ENCODE assay signal across 22 cellular contexts in genomic region chr19:29054886-29055675, GRCh38.
"Had no signal": no experiment of that assay in that cellular context is flagged by ENCODE, and none has a peak within 500 bp of the region (broad histone marks: within the 10 kb centered on the region; RNA-seq: fewer than 3 reads in every experiment).

No MANE protein-coding gene starts in this region.

- H3K4me3 ChIP-seq: cardiac muscle cell, left lung, mucosa of descending colon, prostate gland, skin epidermis, suprapubic skin had no signal

- H3K4me1 Mint-ChIP-seq: naive B cell; stimulated activated naive CD8-positive, alpha-beta T cell treated with anti-CD3 and anti-CD28 coated beads, Interleukin-15, amount 100 ng/mL, for 72 hours; T-helper 17 cell had no signal

- H3K4me1 ChIP-seq: left lung, prostate gland, suprapubic skin had no signal

- H3K27me3 Mint-ChIP-seq: naive B cell; stimulated activated naive CD8-positive, alpha-beta T cell treated with anti-CD3 and anti-CD28 coated beads, Interleukin-15, amount 100 ng/mL, for 72 hours; type B pancreatic cell had no signal

- H3K9me3 Mint-ChIP-seq: stimulated activated naive CD8-positive, alpha-beta T cell treated with anti-CD3 and anti-CD28 coated beads, Interleukin-15, amount 100 ng/mL, for 72 hours; type B pancreatic cell had no signal

- H3K36me3 ChIP-seq: cardiac muscle cell, left lung, prostate gland, suprapubic skin had no signal

- H3K36me3 Mint-ChIP-seq: activated naive CD4-positive, alpha-beta T cell treated with anti-CD3 and anti-CD28 coated beads, Interleukin-2, amount 50 U/mL, for 72 hours; naive B cell; type B pancreatic cell had no signal

- DNase-seq: activated CD4-positive, alpha-beta T cell treated with anti-CD3 and anti-CD28 coated beads, Interleukin-2, amount 50 U/mL, for 1 hour; activated CD4-positive, CD25-positive, alpha-beta regulatory T cell treated with anti-CD3 and anti-CD28 coated beads, Interleukin-2, amount 50 U/mL, for 72 hours; activated CD8-positive, alpha-beta memory T cell treated with anti-CD3 and anti-CD28 coated beads for 24 hours; activated gamma-delta T cell; effector memory CD8-positive, alpha-beta T cell; foreskin melanocyte; left lung; mammary epithelial cell; mucosa of descending colon; naive B cell; right cardiac atrium; stimulated activated CD4-positive, alpha-beta T cell treated with anti-CD3 and anti-CD28 coated beads, Interleukin-4, amount 100 ng/mL, for 1 hour; stimulated activated naive CD8-positive, alpha-beta T cell treated with anti-CD3 and anti-CD28 coated beads, Interleukin-15, amount 100 ng/mL, for 72 hours; T-helper 17 cell had no signal

- FAIRE-seq: keratinocyte had no signal

- H3K9me3 ChIP-seq: mucosa of descending colon, prostate gland, suprapubic skin had no signal

- H3K27me3 ChIP-seq: cardiac muscle cell, suprapubic skin had no signal

- H3K4me3 Mint-ChIP-seq: effector memory CD8-positive, alpha-beta T cell; naive B cell; stimulated activated naive CD8-positive, alpha-beta T cell treated with anti-CD3 and anti-CD28 coated beads, Interleukin-15, amount 100 ng/mL, for 72 hours; T-helper 17 cell; type B pancreatic cell had no signal

- H3K27ac Mint-ChIP-seq: activated naive CD4-positive, alpha-beta T cell treated with anti-CD3 and anti-CD28 coated beads, Interleukin-2, amount 50 U/mL, for 72 hours; effector memory CD8-positive, alpha-beta T cell; stimulated activated naive CD8-positive, alpha-beta T cell treated with anti-CD3 and anti-CD28 coated beads, Interleukin-15, amount 100 ng/mL, for 72 hours; T-helper 17 cell; type B pancreatic cell had no signal

- H3K27ac ChIP-seq: cardiac muscle cell, left lung, prostate gland, skin epidermis, suprapubic skin, VCaP had no signal

- ATAC-seq: activated naive CD4-positive, alpha-beta T cell treated with anti-CD3 and anti-CD28 coated beads, Interleukin-2, amount 50 U/mL, for 72 hours; effector memory CD8-positive, alpha-beta T cell; left lung; mucosa of descending colon; right cardiac atrium; stimulated activated naive CD8-positive, alpha-beta T cell treated with anti-CD3 and anti-CD28 coated beads, Interleukin-15, amount 100 ng/mL, for 72 hours; T-helper 17 cell had no signal
